8 cellular contexts compared by ENCODE assay signal in genomic region chr16:85114909-85115567, GRCh38. TPM values are rescaled to one million over a fixed set of nuclear protein-coding genes. Genes with fewer than 3 reads are reported as not detected.
DNase-seq lines count a peak whose midpoint lies in the region; ATAC-seq and TF ChIP-seq lines count a peak whose summit lies in the region.

No MANE protein-coding gene starts in this region.

- no peaks in the 10 kb centered on the region for H3K27me3 ChIP-seq in lower lobe of right lung (ENCODE audit: low read depth)

- H3K4me3 ChIP-seq in lower lobe of right lung = peak overlapping the region; percentile 4

- TF ChIP-seq CTCF in GM12801 (IDR thresholded peaks at IDR 0.05; ENCODE audit: extremely low read depth, insufficient read length) (peak; percentile 67), lower lobe of right lung (IDR thresholded peaks at IDR 0.05) (peak; percentile 98)

- ATAC-seq in HG03432 (IDR thresholded peaks at IDR 0.05; ENCODE audit: unreplicated experiment) = peak; percentile 63
- ATAC-seq in lower lobe of right lung = peak; percentile 92 to 93
- ATAC-seq in GM18873 (IDR thresholded peaks at IDR 0.05; ENCODE audit: low FRiP score, unreplicated experiment) = no peak

- no peak overlapping the region for H3K27ac Mint-ChIP-seq in activated CD4-positive, alpha-beta memory T cell treated with anti-CD3 and anti-CD28 coated beads for 36 hours

- H3K9me3 Mint-ChIP-seq in activated CD4-positive, alpha-beta memory T cell treated with anti-CD3 and anti-CD28 coated beads for 36 hours = peaks cover 5% of the 10 kb centered on the region

- POLR2A ChIA-PET in activated CD4-positive, alpha-beta memory T cell treated with anti-CD3 and anti-CD28 coated beads for 36 hours (lab: Charles Lee) = no interaction called here

- H3K36me3 ChIP-seq in lower lobe of right lung = no peaks in the 10 kb centered on the region

- CTCF ChIA-PET in activated CD4-positive, alpha-beta memory T cell treated with anti-CD3 and anti-CD28 coated beads for 36 hours (lab: Charles Lee) = interaction anchor here (0.5 to 2.1 kb wide), 32 partner anchors 9 to 1275 kb away, joined by 3 to 26 read pairs (median 4); no protein-coding TSS in a partner anchor

- no peaks in the 10 kb centered on the region for H3K27me3 Mint-ChIP-seq in activated CD4-positive, alpha-beta memory T cell treated with anti-CD3 and anti-CD28 coated beads for 36 hours

- DNase-seq in NCI-H82 (lab: John Stamatoyannopoulos, UW) (peak; percentile 85), dermis microvascular lymphatic vessel endothelial cell (ENCODE audit: low read depth in 2 of 2) (peak; percentile 68 to 76), lower lobe of right lung (peak; percentile 90)
- peak; percentile 91 for DNase-seq in activated CD4-positive, alpha-beta memory T cell treated with anti-CD3 and anti-CD28 coated beads for 36 hours
- DNase-seq in stimulated activated CD4-positive, alpha-beta T cell treated with anti-CD3 and anti-CD28 coated beads, TNF-alpha, amount 100 ng/mL, for 4 hours (ENCODE audit: low read depth in 3 of 3) = peak; percentile 69 to 74 (median 70)

- peaks cover 8% of the 10 kb centered on the region for H3K4me1 Mint-ChIP-seq in activated CD4-positive, alpha-beta memory T cell treated with anti-CD3 and anti-CD28 coated beads for 36 hours (ENCODE audit: low read depth)

- intact Hi-C loops in activated CD4-positive, alpha-beta memory T cell treated with anti-CD3 and anti-CD28 coated beads for 36 hours (cut with micrococcal nuclease) = loop anchor here (10.0 kb wide), 1 partner anchor 130 kb away; no protein-coding TSS in a partner anchor
- intact Hi-C loops in lower lobe of right lung (cut with DNase I) = no loop called here

- H3K9me3 ChIP-seq in lower lobe of right lung = no peaks in the 10 kb centered on the region

- H3K4me1 ChIP-seq in lower lobe of right lung = peaks cover 11% of the 10 kb centered on the region

- H3K4me3 Mint-ChIP-seq in activated CD4-positive, alpha-beta memory T cell treated with anti-CD3 and anti-CD28 coated beads for 36 hours = peak overlapping the region; percentile 55

- H3K36me3 Mint-ChIP-seq in activated CD4-positive, alpha-beta memory T cell treated with anti-CD3 and anti-CD28 coated beads for 36 hours = no peaks in the 10 kb centered on the region

- no peak overlapping the region for H3K27ac ChIP-seq in lower lobe of right lung

RNA-seq across cellular contexts. Expression of gene CIBAR2, which starts 2.8 kb away (rescaled TPM):
- total RNA-seq in activated CD4-positive, alpha-beta memory T cell treated with anti-CD3 and anti-CD28 coated beads for 36 hours = not detected
- total RNA-seq in dermis microvascular lymphatic vessel endothelial cell = not detected in 2 replicates
- 12.8 TPM for total RNA-seq in lower lobe of right lung

Comparison
In these comparisons a context has a peak if more than half of its experiments do, and no peak if none do; other contexts are left out.
1. RNA of gene CIBAR2, which starts 2.8 kb away (total RNA-seq): 12.8 TPM in lower lobe of right lung (single experiment); not detected in activated CD4-positive, alpha-beta memory T cell treated with anti-CD3 and anti-CD28 coated beads for 36 hours and not detected in dermis microvascular lymphatic vessel endothelial cell; every median in the first group is over 10 times any median in the second.
2. Peak in every context shown above with its lines, with median percentiles within 50 percentile points of each other: DNase-seq.